In the genomic region with DNA sequence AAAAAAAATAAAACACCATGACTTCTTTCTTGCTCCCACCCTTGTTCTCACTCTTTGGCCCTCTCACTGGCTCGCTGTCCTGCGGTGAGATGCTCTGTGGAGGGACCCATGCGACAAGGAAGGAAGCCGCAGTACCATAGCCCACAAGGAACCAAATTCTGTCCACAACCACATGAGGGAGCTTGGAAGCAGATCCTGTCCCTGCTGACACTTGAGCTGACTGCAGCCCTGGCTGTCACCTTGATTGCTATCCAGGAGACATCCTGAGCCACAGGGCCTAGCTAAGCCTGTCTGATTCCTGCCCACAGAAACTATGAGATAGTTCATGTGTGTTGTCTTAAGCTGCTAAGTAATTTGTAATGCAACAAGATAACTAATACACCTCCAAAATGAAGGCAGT, we compare ENCODE assay signal across 9 cellular contexts. TPM values are rescaled to one million over a fixed set of nuclear protein-coding genes. Genes with fewer than 3 reads are reported as not detected.
DNase-seq lines count a peak whose midpoint lies in the region; ATAC-seq and TF ChIP-seq lines count a peak whose summit lies in the region.
"Had no signal": no experiment of that assay in that cellular context is flagged by ENCODE, and none has a peak within 500 bp of the region (broad histone marks: within the 10 kb centered on the region; RNA-seq: fewer than 3 reads in every experiment).

No MANE protein-coding gene starts in this region.

- no peak for ATAC-seq in GM18511 (IDR thresholded peaks at IDR 0.05; ENCODE audit: unreplicated experiment)

- DNase-seq in NCI-H1092 (lab: John Stamatoyannopoulos, UW) (peak; percentile 24), NCI-H1092 treated with DMSO at 0.1 percent for 48 hours (lab: John Stamatoyannopoulos, UW) (no peak), HuH-7.5 (ENCODE audit: low spot score) (peak; percentile 45), adrenal gland (peak; percentile 69 to 90 (median 80)), islet precursor cell (peak; percentile 85), middle frontal gyrus (ENCODE audit: extremely low spot score, low spot score) (no peak)
- DNase-seq in activated T-cell treated with anti-CD3 and anti-CD28 coated beads, Interleukin-2, amount 50 U/mL, for 1 hour, result no peak

- WGBS in adrenal gland, 4 donors, result 34 to 40% (median 35%) methylated on average over 4 of the region's 4 CpGs

- H3K27ac ChIP-seq in adrenal gland, result peak overlapping the region in 3 of 5 donors; percentile 24 to 99 (median 97)

- peaks cover 25 to 26% of the 10 kb centered on the region in 2 donors for H3K4me1 ChIP-seq in adrenal gland (replicated peaks in 1 of 2)

- H3K36me3 ChIP-seq in adrenal gland (replicated peaks in 1 of 2), result no peaks in the 10 kb centered on the region

- no peak for TF ChIP-seq POLR2A in adrenal gland (IDR thresholded peaks at IDR 0.05)

- no peak overlapping the region for H3K4me3 ChIP-seq in adrenal gland

- no peaks in the 10 kb centered on the region for H3K9me3 ChIP-seq in adrenal gland (replicated peaks in 1 of 3)

- intact Hi-C loops in adrenal gland (cut with DNase I), result loop anchor here (5.0 to 10.0 kb wide), 4 partner anchors 84 to 101 kb away; no protein-coding TSS in a partner anchor

- peak; percentile 33 to 75 (median 62) for TF ChIP-seq CTCF in adrenal gland (IDR thresholded peaks at IDR 0.05)

- H3K27me3 ChIP-seq in adrenal gland, result no peaks in the 10 kb centered on the region

RNA-seq across cellular contexts. Expression of a gene that starts 4.8 kb away (rescaled TPM):
- 1,000 to 10,000 TPM in 3 of 8 donors, 100 to 1,000 TPM in 4, 10 to 100 TPM in 1; 43.8 to 6,828 (median 533) TPM for total RNA-seq in adrenal gland
- 1,000 to 10,000 TPM in 1 of 3 donors, 100 to 1,000 TPM in 2; 442 to 2,904 (median 888) TPM for polyA plus RNA-seq in adrenal gland

RNA-seq across cellular contexts. Expression of a gene that starts 14.3 kb away (rescaled TPM):
- total RNA-seq in adrenal gland, result 100 to 1,000 TPM in 1 of 8 donors, 10 to 100 TPM in 6, 1 to 10 TPM in 1; 5.5 to 138 (median 33.6) TPM
- 100 to 1,000 TPM in 2 of 3 donors, 10 to 100 TPM in 1; 54.2 to 354 (median 169) TPM for polyA plus RNA-seq in adrenal gland

RNA-seq across cellular contexts. Expression of a gene that starts 22.0 kb away (rescaled TPM):
- 1,000 to 10,000 TPM in 1 of 8 donors, 100 to 1,000 TPM in 7; 126 to 1,395 (median 358) TPM for total RNA-seq in adrenal gland
- 1,000 to 10,000 TPM in 1 of 3 donors, 100 to 1,000 TPM in 2; 452 to 1,382 (median 541) TPM for polyA plus RNA-seq in adrenal gland

RNA-seq across cellular contexts. Expression of a gene that starts 28.9 kb away (rescaled TPM):
- total RNA-seq in adrenal gland, result 10 to 100 TPM in 4 of 8 donors, 1 to 10 TPM in 4; 5.1 to 14.4 (median 10.6) TPM
- polyA plus RNA-seq in adrenal gland, result 10 to 100 TPM in 1 of 3 donors, 1 to 10 TPM in 2; 6.0 to 50.3 (median 8.0) TPM
- total RNA-seq: T-cell had no signal

RNA-seq across cellular contexts. Expression of a gene that starts 34.9 kb away (rescaled TPM):
- 10 to 100 TPM in 4 of 8 donors, 1 to 10 TPM in 3, not detected in 1; 6.9 to 85.1 (median 12.4) TPM for total RNA-seq in adrenal gland
- 100 to 1,000 TPM in 2 of 3 donors, 10 to 100 TPM in 1; 16.5 to 273 (median 100) TPM for polyA plus RNA-seq in adrenal gland
- total RNA-seq: T-cell had no signal

Comparison
In these comparisons a context has a peak if more than half of its experiments do, and no peak if none do; other contexts are left out.
1. DNase-seq: peak in NCI-H1092 (single experiment), HuH-7.5 (single experiment), adrenal gland (7 of 7) and islet precursor cell (single experiment); none in NCI-H1092 treated with DMSO at 0.1 percent for 48 hours (single experiment), middle frontal gyrus (single experiment) and activated T-cell treated with anti-CD3 and anti-CD28 coated beads, Interleukin-2, amount 50 U/mL, for 1 hour (single experiment).